ENCODE assay signal across 1 cellular context in the genomic region with DNA sequence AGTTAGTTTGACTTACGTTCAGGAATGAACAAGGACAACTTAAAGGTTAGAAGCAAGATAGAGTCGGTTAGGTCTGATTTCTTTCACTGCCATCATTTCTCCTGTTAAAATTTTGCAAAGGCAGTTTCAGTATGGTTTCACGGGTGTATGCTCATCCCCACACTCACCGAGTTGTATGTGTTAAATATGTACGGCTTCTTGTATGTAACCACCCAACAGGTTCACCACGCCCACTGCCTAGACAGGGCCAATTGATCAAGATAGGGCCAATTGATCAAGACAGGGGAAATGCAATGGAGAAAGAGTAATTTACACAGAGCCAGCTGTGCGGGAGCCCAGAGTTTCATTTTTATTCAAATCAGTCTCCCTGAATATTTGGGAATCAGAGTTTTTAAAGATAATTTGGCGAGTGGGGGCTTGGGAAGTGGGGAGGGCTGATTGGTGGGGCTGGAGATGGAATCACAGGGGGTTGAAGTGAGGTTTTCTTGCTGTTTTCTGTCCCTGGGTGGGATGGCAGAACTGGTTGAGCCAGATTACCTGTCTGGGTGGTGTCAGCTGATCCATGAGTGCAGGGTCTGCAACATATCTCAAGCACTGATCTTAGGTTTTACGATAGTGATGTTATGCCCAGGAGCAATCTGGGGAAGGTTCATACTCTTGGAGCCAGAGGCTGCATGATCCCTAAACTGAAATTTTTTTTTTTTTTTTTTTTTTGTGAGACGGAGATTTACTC.
TF ChIP-seq lines count a peak whose summit lies in the region.

No MANE protein-coding gene starts in this region.

TF ChIP-seq in GM12878, 131 proteins besides CTCF, POLR2A, EP300 and RAD21 (continued from another document and continues in another):
- TF ChIP-seq CEBPZ (IDR thresholded peaks at IDR 0.05; ENCODE audit: low read depth, low read length) (no peak), CEBPB (IDR thresholded peaks at IDR 0.05; ENCODE audit: borderline replicate concordance in 1 of 2, low read depth in 2 of 2, low read length in 2 of 2) (no peak), ZNF384 (IDR thresholded peaks at IDR 0.05; ENCODE audit: borderline replicate concordance, low read depth, low read length) (no peak), SMC3 (IDR thresholded peaks at IDR 0.05; ENCODE audit: borderline replicate concordance, low read length) (no peak), RELB (IDR thresholded peaks at IDR 0.05; ENCODE audit: low read depth) (0 out of 2 replicates have a peak, but pooled peaks have one; percentile 7), RUNX3 (IDR thresholded peaks at IDR 0.05; ENCODE audit: low read length) (peak; percentile 68), MYC (IDR thresholded peaks at IDR 0.05; ENCODE audit: insufficient read depth, insufficient read length, insufficient replicate concordance, low read length, severe bottlenecking) (no peak), IKZF1 (conservative IDR thresholded peaks at IDR 0.05) (0 out of 2 replicates have a peak, but pooled peaks have one; percentile 9), TBL1XR1 (IDR thresholded peaks at IDR 0.05; ENCODE audit: low read depth, low read length) (no peak), REST (IDR thresholded peaks at IDR 0.05; ENCODE audit: low read depth, low read length) (no peak), CHD4 (IDR thresholded peaks at IDR 0.05) (no peak), KLF5 (IDR thresholded peaks at IDR 0.05; ENCODE audit: partially characterized antibody) (peak; percentile 34), SREBF2 (IDR thresholded peaks at IDR 0.05; ENCODE audit: low read length) (no peak), JUND (IDR thresholded peaks at IDR 0.05; ENCODE audit: low read depth, low read length) (no peak), NR2C2 (IDR thresholded peaks at IDR 0.05; ENCODE audit: borderline replicate concordance, control insufficient read depth, insufficient read length, low read depth) (no peak), SP1 (IDR thresholded peaks at IDR 0.05; ENCODE audit: low read depth, low read length) (peak; percentile 50), GABPA (IDR thresholded peaks at IDR 0.05; ENCODE audit: low read depth) (no peak), NRF1 (conservative IDR thresholded peaks at IDR 0.05; ENCODE audit: low read depth, low read length) (no peak), CBX3 (IDR thresholded peaks at IDR 0.05; ENCODE audit: borderline replicate concordance, low read depth) (no peak), MEF2A (IDR thresholded peaks at IDR 0.05; ENCODE audit: insufficient read depth, low read depth, low read length) (no peak), E4F1 (IDR thresholded peaks at IDR 0.05; ENCODE audit: borderline replicate concordance, partially characterized antibody) (no peak), CHD1 (IDR thresholded peaks at IDR 0.05; ENCODE audit: low read depth, low read length) (no peak), DPF2 (IDR thresholded peaks at IDR 0.05) (no peak), RAD51 (IDR thresholded peaks at IDR 0.05) (peak; percentile 8; the same call in 1 of the 2 replicates), SKIL (IDR thresholded peaks at IDR 0.05; ENCODE audit: low read depth, poor library complexity, severe bottlenecking) (no peak), ZZZ3 (IDR thresholded peaks at IDR 0.05; ENCODE audit: control insufficient read depth, insufficient read length, low read depth) (no peak), SIN3A (IDR thresholded peaks at IDR 0.05; ENCODE audit: low read depth, low read length) (no peak), CBX5 (IDR thresholded peaks at IDR 0.05; ENCODE audit: low read depth) (no peak)
- TF ChIP-seq, protein P1, sequence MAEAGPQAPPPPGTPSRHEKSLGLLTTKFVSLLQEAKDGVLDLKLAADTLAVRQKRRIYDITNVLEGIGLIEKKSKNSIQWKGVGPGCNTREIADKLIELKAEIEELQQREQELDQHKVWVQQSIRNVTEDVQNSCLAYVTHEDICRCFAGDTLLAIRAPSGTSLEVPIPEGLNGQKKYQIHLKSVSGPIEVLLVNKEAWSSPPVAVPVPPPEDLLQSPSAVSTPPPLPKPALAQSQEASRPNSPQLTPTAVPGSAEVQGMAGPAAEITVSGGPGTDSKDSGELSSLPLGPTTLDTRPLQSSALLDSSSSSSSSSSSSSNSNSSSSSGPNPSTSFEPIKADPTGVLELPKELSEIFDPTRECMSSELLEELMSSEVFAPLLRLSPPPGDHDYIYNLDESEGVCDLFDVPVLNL (IDR thresholded peaks at IDR 0.05; ENCODE audit: low read depth, low read length), result no peak
- TF ChIP-seq, protein P2, sequence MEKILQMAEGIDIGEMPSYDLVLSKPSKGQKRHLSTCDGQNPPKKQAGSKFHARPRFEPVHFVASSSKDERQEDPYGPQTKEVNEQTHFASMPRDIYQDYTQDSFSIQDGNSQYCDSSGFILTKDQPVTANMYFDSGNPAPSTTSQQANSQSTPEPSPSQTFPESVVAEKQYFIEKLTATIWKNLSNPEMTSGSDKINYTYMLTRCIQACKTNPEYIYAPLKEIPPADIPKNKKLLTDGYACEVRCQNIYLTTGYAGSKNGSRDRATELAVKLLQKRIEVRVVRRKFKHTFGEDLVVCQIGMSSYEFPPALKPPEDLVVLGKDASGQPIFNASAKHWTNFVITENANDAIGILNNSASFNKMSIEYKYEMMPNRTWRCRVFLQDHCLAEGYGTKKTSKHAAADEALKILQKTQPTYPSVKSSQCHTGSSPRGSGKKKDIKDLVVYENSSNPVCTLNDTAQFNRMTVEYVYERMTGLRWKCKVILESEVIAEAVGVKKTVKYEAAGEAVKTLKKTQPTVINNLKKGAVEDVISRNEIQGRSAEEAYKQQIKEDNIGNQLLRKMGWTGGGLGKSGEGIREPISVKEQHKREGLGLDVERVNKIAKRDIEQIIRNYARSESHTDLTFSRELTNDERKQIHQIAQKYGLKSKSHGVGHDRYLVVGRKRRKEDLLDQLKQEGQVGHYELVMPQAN (conservative IDR thresholded peaks at IDR 0.05), result no peak
- TF ChIP-seq, protein P3, sequence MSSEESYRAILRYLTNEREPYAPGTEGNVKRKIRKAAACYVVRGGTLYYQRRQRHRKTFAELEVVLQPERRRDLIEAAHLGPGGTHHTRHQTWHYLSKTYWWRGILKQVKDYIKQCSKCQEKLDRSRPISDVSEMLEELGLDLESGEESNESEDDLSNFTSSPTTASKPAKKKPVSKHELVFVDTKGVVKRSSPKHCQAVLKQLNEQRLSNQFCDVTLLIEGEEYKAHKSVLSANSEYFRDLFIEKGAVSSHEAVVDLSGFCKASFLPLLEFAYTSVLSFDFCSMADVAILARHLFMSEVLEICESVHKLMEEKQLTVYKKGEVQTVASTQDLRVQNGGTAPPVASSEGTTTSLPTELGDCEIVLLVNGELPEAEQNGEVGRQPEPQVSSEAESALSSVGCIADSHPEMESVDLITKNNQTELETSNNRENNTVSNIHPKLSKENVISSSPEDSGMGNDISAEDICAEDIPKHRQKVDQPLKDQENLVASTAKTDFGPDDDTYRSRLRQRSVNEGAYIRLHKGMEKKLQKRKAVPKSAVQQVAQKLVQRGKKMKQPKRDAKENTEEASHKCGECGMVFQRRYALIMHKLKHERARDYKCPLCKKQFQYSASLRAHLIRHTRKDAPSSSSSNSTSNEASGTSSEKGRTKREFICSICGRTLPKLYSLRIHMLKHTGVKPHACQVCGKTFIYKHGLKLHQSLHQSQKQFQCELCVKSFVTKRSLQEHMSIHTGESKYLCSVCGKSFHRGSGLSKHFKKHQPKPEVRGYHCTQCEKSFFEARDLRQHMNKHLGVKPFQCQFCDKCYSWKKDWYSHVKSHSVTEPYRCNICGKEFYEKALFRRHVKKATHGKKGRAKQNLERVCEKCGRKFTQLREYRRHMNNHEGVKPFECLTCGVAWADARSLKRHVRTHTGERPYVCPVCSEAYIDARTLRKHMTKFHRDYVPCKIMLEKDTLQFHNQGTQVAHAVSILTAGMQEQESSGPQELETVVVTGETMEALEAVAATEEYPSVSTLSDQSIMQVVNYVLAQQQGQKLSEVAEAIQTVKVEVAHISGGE (CRISPR knock-in tag; IDR thresholded peaks at IDR 0.05), result no peak
- TF ChIP-seq, protein P4, sequence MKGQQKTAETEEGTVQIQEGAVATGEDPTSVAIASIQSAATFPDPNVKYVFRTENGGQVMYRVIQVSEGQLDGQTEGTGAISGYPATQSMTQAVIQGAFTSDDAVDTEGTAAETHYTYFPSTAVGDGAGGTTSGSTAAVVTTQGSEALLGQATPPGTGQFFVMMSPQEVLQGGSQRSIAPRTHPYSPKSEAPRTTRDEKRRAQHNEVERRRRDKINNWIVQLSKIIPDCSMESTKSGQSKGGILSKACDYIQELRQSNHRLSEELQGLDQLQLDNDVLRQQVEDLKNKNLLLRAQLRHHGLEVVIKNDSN (IDR thresholded peaks at IDR 0.05; ENCODE audit: borderline replicate concordance, extremely low read length, insufficient read depth, low read depth, low read length), result no peak
